8 cellular contexts compared by ENCODE assay signal in the genomic region with DNA sequence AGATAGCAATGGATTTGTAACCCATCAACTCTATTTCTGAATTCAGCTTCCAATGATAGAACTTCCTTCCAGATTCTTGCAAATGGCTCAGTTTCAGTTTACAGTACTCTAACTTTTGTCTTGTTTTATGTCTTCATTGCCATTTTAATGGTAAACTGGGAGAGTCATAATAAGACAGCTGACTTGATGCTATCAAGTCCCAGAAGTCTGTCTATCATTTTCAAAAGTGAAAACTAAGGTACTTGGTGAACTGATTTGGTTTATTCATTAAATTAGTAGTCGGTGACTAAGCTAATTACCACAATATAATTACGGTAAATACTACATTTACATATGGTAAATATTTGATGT. TPM values are rescaled to one million over a fixed set of nuclear protein-coding genes. Genes with fewer than 3 reads are reported as not detected.
A peak's percentile ranks its signal among the peaks of the same experiment; 100 is the strongest.
DNase-seq lines count a peak whose midpoint lies in the region; ATAC-seq and TF ChIP-seq lines count a peak whose summit lies in the region.

No MANE protein-coding gene starts in this region.

- WGBS in ovary, 3 donors = 85 to 91% (median 88%) methylated on average over 2 of the region's 2 CpGs

- H3K36me3 ChIP-seq in ovary = no peaks in the 10 kb centered on the region

- no peak overlapping the region for H3K4me3 ChIP-seq in ovary

- intact Hi-C loops in MCF 10A (cut with micrococcal nuclease) (loop anchor here (5.0 to 10.0 kb wide), 5 partner anchors 146 to 1429 kb away; no protein-coding TSS in a partner anchor), ovary (cut with DNase I) (loop anchor here in 3 of 4 donors (5.0 to 10.0 kb wide), 3 partner anchors 206 to 339 kb away; a partner anchor contains a TSS)

- no peak for TF ChIP-seq POLR2A in ovary (IDR thresholded peaks at IDR 0.05)

- no peaks in the 10 kb centered on the region for H3K27me3 Mint-ChIP-seq in activated naive CD4-positive, alpha-beta T cell treated with anti-CD3 and anti-CD28 coated beads, Interleukin-2, amount 10 ng/mL, durations not matched to agents 7 days and 5 days
- no peaks in the 10 kb centered on the region for H3K27me3 Mint-ChIP-seq in MCF 10A (ENCODE audit: insufficient read depth, unreplicated experiment)
- H3K27me3 Mint-ChIP-seq in stimulated activated memory B cell treated with anti-CD40 and anti-IgM and Interleukin-4, amounts not matched to agents 10 μg/mL and 1 μg/mL and 100 μg/mL, for 72 hours = no peaks in the 10 kb centered on the region

- H3K4me3 Mint-ChIP-seq in activated naive CD4-positive, alpha-beta T cell treated with anti-CD3 and anti-CD28 coated beads, Interleukin-2, amount 10 ng/mL, durations not matched to agents 7 days and 5 days = peak overlapping the region; percentile 17
- peak overlapping the region; percentile 79 for H3K4me3 Mint-ChIP-seq in MCF 10A (ENCODE audit: unreplicated experiment)
- peak overlapping the region; percentile 63 for H3K4me3 Mint-ChIP-seq in stimulated activated memory B cell treated with anti-CD40 and anti-IgM and Interleukin-4, amounts not matched to agents 10 μg/mL and 1 μg/mL and 100 μg/mL, for 72 hours

- POLR2A ChIA-PET in MCF 10A (lab: Yijun Ruan, JAX) = interaction anchor here (0.6 to 8.6 kb wide), 19 partner anchors 12 to 1165 kb away, joined by 3 to 105 read pairs (median 4); a partner anchor contains a TSS

- H3K27ac ChIP-seq in ovary = no peak overlapping the region

- CTCF ChIA-PET in activated naive CD4-positive, alpha-beta T cell treated with anti-CD3 and anti-CD28 coated beads, Interleukin-2, amount 10 ng/mL, durations not matched to agents 7 days and 5 days (lab: Charles Lee) = interaction anchor here (0.8 to 3.5 kb wide), 12 partner anchors 10 to 493 kb away, joined by 3 to 135 read pairs (median 3); a partner anchor contains a TSS
- CTCF ChIA-PET in MCF 10A (lab: Yijun Ruan, JAX) = interaction anchor here (0.6 to 3.4 kb wide), 10 partner anchors 24 to 402 kb away, joined by 3 to 174 read pairs (median 4); a partner anchor contains a TSS

- H3K4me1 Mint-ChIP-seq in activated naive CD4-positive, alpha-beta T cell treated with anti-CD3 and anti-CD28 coated beads, Interleukin-2, amount 10 ng/mL, durations not matched to agents 7 days and 5 days = peaks cover 44% of the 10 kb centered on the region
- peaks cover 13% of the 10 kb centered on the region for H3K4me1 Mint-ChIP-seq in MCF 10A (ENCODE audit: insufficient read depth, unreplicated experiment)
- H3K4me1 Mint-ChIP-seq in stimulated activated memory B cell treated with anti-CD40 and anti-IgM and Interleukin-4, amounts not matched to agents 10 μg/mL and 1 μg/mL and 100 μg/mL, for 72 hours = peaks cover 18% of the 10 kb centered on the region

- peak overlapping the region; percentile 79 for H3K27ac Mint-ChIP-seq in activated naive CD4-positive, alpha-beta T cell treated with anti-CD3 and anti-CD28 coated beads, Interleukin-2, amount 10 ng/mL, durations not matched to agents 7 days and 5 days
- peak overlapping the region; percentile 37 for H3K27ac Mint-ChIP-seq in MCF 10A (ENCODE audit: low read depth, unreplicated experiment)
- H3K27ac Mint-ChIP-seq in stimulated activated memory B cell treated with anti-CD40 and anti-IgM and Interleukin-4, amounts not matched to agents 10 μg/mL and 1 μg/mL and 100 μg/mL, for 72 hours = peak overlapping the region; percentile 88

- H3K27me3 ChIP-seq in ovary = no peaks in the 10 kb centered on the region

- H3K4me1 ChIP-seq in ovary (ENCODE audit: insufficient read depth) = peaks cover 3% of the 10 kb centered on the region

- ATAC-seq in HG03175 (IDR thresholded peaks at IDR 0.05; ENCODE audit: unreplicated experiment) = peak; percentile 43
- ATAC-seq in stimulated activated memory B cell treated with anti-CD40 and anti-IgM and Interleukin-4, amounts not matched to agents 10 μg/mL and 1 μg/mL and 100 μg/mL, for 72 hours = no peak

- H3K9me3 Mint-ChIP-seq in activated naive CD4-positive, alpha-beta T cell treated with anti-CD3 and anti-CD28 coated beads, Interleukin-2, amount 10 ng/mL, durations not matched to agents 7 days and 5 days = no peaks in the 10 kb centered on the region
- H3K9me3 Mint-ChIP-seq in MCF 10A (ENCODE audit: unreplicated experiment) = no peaks in the 10 kb centered on the region
- no peaks in the 10 kb centered on the region for H3K9me3 Mint-ChIP-seq in stimulated activated memory B cell treated with anti-CD40 and anti-IgM and Interleukin-4, amounts not matched to agents 10 μg/mL and 1 μg/mL and 100 μg/mL, for 72 hours

- no peak for TF ChIP-seq CTCF in MCF 10A (IDR thresholded peaks at IDR 0.05; ENCODE audit: unreplicated experiment)
- TF ChIP-seq CTCF in GM10266 (IDR thresholded peaks at IDR 0.05; ENCODE audit: control insufficient read depth, insufficient read depth, low read depth, missing control alignments) = no peak
- TF ChIP-seq CTCF in ovary (IDR thresholded peaks at IDR 0.05) = no peak

- H3K9me3 ChIP-seq in ovary = no peaks in the 10 kb centered on the region

- TSS peak; percentile 77 for BruUV-seq in MCF 10A (replicated peaks; lab: Mats Ljungman, UMichigan)

- peaks cover 14% of the 10 kb centered on the region for H3K36me3 Mint-ChIP-seq in activated naive CD4-positive, alpha-beta T cell treated with anti-CD3 and anti-CD28 coated beads, Interleukin-2, amount 10 ng/mL, durations not matched to agents 7 days and 5 days
- no peaks in the 10 kb centered on the region for H3K36me3 Mint-ChIP-seq in MCF 10A (ENCODE audit: insufficient read depth, unreplicated experiment)
- H3K36me3 Mint-ChIP-seq in stimulated activated memory B cell treated with anti-CD40 and anti-IgM and Interleukin-4, amounts not matched to agents 10 μg/mL and 1 μg/mL and 100 μg/mL, for 72 hours = no peaks in the 10 kb centered on the region

- DNase-seq in activated naive CD4-positive, alpha-beta T cell treated with anti-CD3 and anti-CD28 coated beads, Interleukin-2, amount 10 ng/mL, durations not matched to agents 7 days and 5 days = no peak
- no peak for DNase-seq in activated naive CD4-positive, alpha-beta T cell treated with anti-CD3 and anti-CD28 coated beads, Interleukin-2, amount 50 U/mL, for 16 hours
- DNase-seq in MCF 10A (ENCODE audit: unreplicated experiment) (no peak), GM10266 (ENCODE audit: extremely low spot score) (no peak), ovary (no peak)
- DNase-seq in stimulated activated CD4-positive, alpha-beta T cell treated with anti-CD3 and anti-CD28 coated beads, Interleukin-12 subunit alpha, Interleukin-12 subunit beta, amount 100 ng/mL, for 4 hours = no peak

- no peak for TF ChIP-seq EP300 in ovary (IDR thresholded peaks at IDR 0.05)

RNA-seq across cellular contexts. Expression of a gene that starts 25.0 kb away (rescaled TPM):
- total RNA-seq in MCF 10A (2022) (1.6 and 2.6 TPM in 2 replicates), ovary (under 1 TPM; 0.05 to 0.46 (median 0.17) TPM)
- under 1 TPM; 0.28 to 0.52 TPM for polyA plus RNA-seq in ovary

Comparison
In these comparisons a context has a peak if more than half of its experiments do, and no peak if none do; other contexts are left out.
1. H3K27ac Mint-ChIP-seq: peak in every context shown above with its lines; median percentile 88 in stimulated activated memory B cell treated with anti-CD40 and anti-IgM and Interleukin-4, amounts not matched to agents 10 μg/mL and 1 μg/mL and 100 μg/mL, for 72 hours; 79 in activated naive CD4-positive, alpha-beta T cell treated with anti-CD3 and anti-CD28 coated beads, Interleukin-2, amount 10 ng/mL, durations not matched to agents 7 days and 5 days; 37 in MCF 10A.
2. H3K4me3 Mint-ChIP-seq: peak in every context shown above with its lines; median percentile 79 in MCF 10A; 63 in stimulated activated memory B cell treated with anti-CD40 and anti-IgM and Interleukin-4, amounts not matched to agents 10 μg/mL and 1 μg/mL and 100 μg/mL, for 72 hours; 17 in activated naive CD4-positive, alpha-beta T cell treated with anti-CD3 and anti-CD28 coated beads, Interleukin-2, amount 10 ng/mL, durations not matched to agents 7 days and 5 days.